In the genomic region with DNA sequence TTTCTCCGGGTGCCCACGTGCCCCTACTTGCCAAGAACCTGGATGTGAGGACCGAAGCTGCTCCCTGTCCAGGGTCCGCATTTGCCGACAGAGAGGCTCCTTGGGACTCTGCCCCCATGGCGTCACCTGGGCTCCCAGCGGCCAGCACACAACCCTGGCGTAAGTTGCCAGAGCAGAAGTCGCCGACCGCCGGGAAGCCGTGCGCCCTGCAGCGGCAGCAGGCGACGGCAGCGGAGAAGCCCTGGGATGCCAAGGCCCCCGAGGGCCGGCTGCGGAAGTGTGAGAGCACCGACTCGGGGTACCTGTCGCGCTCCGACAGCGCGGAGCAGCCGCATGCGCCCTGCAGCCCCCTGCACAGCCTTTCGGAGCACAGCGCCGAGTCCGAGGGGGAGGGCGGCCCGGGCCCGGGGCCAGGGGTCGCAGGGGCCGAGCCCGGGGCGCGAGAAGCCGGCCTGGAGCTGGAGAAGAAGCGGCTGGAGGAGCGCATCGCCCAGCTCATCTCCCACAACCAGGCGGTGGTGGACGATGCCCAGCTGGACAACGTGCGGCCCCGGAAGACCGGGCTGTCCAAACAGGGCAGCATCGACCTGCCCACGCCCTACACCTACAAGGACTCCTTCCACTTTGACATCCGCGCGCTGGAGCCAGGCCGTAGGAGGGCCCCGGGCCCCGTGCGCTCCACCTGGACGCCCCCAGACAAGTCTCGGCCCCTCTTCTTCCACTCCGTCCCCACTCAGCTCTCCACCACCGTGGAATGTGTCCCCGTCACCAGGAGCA, we compare ENCODE assay signal across 23 cellular contexts. TPM values are rescaled to one million over a fixed set of nuclear protein-coding genes. Genes with fewer than 3 reads are reported as not detected.
"Had no signal": no experiment of that assay in that cellular context is flagged by ENCODE, and none has a peak within 500 bp of the region (broad histone marks: within the 10 kb centered on the region; RNA-seq: fewer than 3 reads in every experiment).

No MANE protein-coding gene starts in this region.

- ATAC-seq: esophagus mucosa, gastrocnemius medialis, psoas muscle had no signal

- H3K27me3 ChIP-seq: colonic mucosa, thyroid gland had no signal

- DNase-seq: caudate nucleus; dermis blood vessel endothelial cell; effector CD4-positive, alpha-beta T cell; gastrocnemius medialis; glutamatergic neuron; islet precursor cell; left ventricle myocardium inferior; lower lobe of right lung; mesenchymal stem cell; midbrain; psoas muscle; retina; small intestine; stimulated activated CD4-positive, alpha-beta T cell treated with anti-CD3 and anti-CD28 coated beads, Interleukin-12 subunit alpha, Interleukin-12 subunit beta, amount 100 ng/mL, for 4 hours; stimulated activated naive CD4-positive, alpha-beta T cell treated with Interleukin-2 at 50 U/mL for 16 hours; thyroid gland had no signal

- H3K4me1 ChIP-seq: colonic mucosa, gastrocnemius medialis, left ventricle myocardium inferior, lower lobe of right lung, psoas muscle, suprapubic skin, thyroid gland, upper lobe of left lung had no signal

- H3K36me3 ChIP-seq: colonic mucosa, gastrocnemius medialis, left ventricle myocardium inferior, lower lobe of right lung, suprapubic skin, thyroid gland, upper lobe of left lung had no signal

- H3K4me1 Mint-ChIP-seq: nephron had no signal

- H3K27ac ChIP-seq: colonic mucosa, gastrocnemius medialis, left ventricle myocardium inferior, lower lobe of right lung, psoas muscle, suprapubic skin, thyroid gland, upper lobe of left lung had no signal

- H3K9me3 Mint-ChIP-seq: nephron had no signal

- H3K4me3 ChIP-seq: colonic mucosa, gastrocnemius medialis, left ventricle myocardium inferior, lower lobe of right lung, psoas muscle, suprapubic skin, thyroid gland, upper lobe of left lung had no signal

- H3K4me3 Mint-ChIP-seq: nephron had no signal

- H3K27ac Mint-ChIP-seq: nephron had no signal

- H3K9me3 ChIP-seq: colonic mucosa, gastrocnemius medialis, left ventricle myocardium inferior, lower lobe of right lung, psoas muscle, suprapubic skin, thyroid gland, upper lobe of left lung had no signal

RNA-seq across cellular contexts. Expression of a gene that starts 28.3 kb away (rescaled TPM):
- total RNA-seq: cerebellum, fibroblast of villous mesenchyme had no signal
